Comparison of ENCODE assay signal across 24 cellular contexts in genomic region chr16:75029854-75030253, GRCh38. TPM values are rescaled to one million over a fixed set of nuclear protein-coding genes. Genes with fewer than 3 reads are reported as not detected.
DNase-seq lines count a peak whose midpoint lies in the region; ATAC-seq and TF ChIP-seq lines count a peak whose summit lies in the region.
"Had no signal": no experiment of that assay in that cellular context is flagged by ENCODE, and none has a peak within 500 bp of the region (broad histone marks: within the 10 kb centered on the region; RNA-seq: fewer than 3 reads in every experiment).

No MANE protein-coding gene starts in this region.

- ATAC-seq in foreskin keratinocyte = no peak
- no peak for ATAC-seq in HG03439 (IDR thresholded peaks at IDR 0.05; ENCODE audit: unreplicated experiment)

- no peaks in the 10 kb centered on the region for H3K27me3 ChIP-seq in foreskin keratinocyte
- H3K27me3 ChIP-seq: BE2C, sigmoid colon, upper lobe of left lung had no signal

- H3K4me1 ChIP-seq in foreskin keratinocyte = no peaks in the 10 kb centered on the region
- H3K4me1 ChIP-seq: BE2C, HAP-1 had no signal

- TF ChIP-seq CTCF in AG09309 (IDR thresholded peaks at IDR 0.05; ENCODE audit: control insufficient read depth, insufficient read depth, low read depth, low read length, missing control alignments) (no peak), foreskin keratinocyte (conservative IDR thresholded peaks at IDR 0.05) (no peak)

- intact Hi-C loops in posterior vena cava (cut with DNase I) = no loop called here

- DNase-seq in AG09309 (ENCODE audit: low read depth) (peak; percentile 11), HS-5 (ENCODE audit: low read depth) (peak; percentile 78), amniotic epithelial cell (ENCODE audit: low read depth) (peak; percentile 49), foreskin keratinocyte (peak; percentile 23 to 48), posterior vena cava (ENCODE audit: low spot score) (no peak), DMS53 treated with DMSO at 0.1 percent for 48 hours (lab: John Stamatoyannopoulos, UW; ENCODE audit: unreplicated experiment) (no peak)
- DNase-seq in stimulated activated CD4-positive, alpha-beta T cell treated with anti-CD3 and anti-CD28 coated beads, Interleukin-4, amount 100 ng/mL, for 1 hour = no peak
- DNase-seq: activated CD4-positive, CD25-positive, alpha-beta regulatory T cell treated with anti-CD3 and anti-CD28 coated beads, Interleukin-2, amount 50 U/mL, for 72 hours; activated CD8-positive, alpha-beta memory T cell treated with anti-CD3 and anti-CD28 coated beads, Interleukin-2, amount 50 U/mL, for 48 hours; activated naive CD4-positive, alpha-beta T cell treated with anti-CD3 and anti-CD28 coated beads, Interleukin-2, amount 10 ng/mL, durations not matched to agents 7 days and 5 days; BE2C; caudate nucleus; DMS53; effector memory CD4-positive, alpha-beta T cell; midbrain; NCI-H1694 treated with DMSO at 0.1 percent for 48 hours; NCI-H524 treated with DMSO at 0.1 percent for 48 hours; RPMI8226; sigmoid colon; stimulated activated CD4-positive, alpha-beta T cell treated with anti-CD3 and anti-CD28 coated beads, Interleukin-4, amount 100 ng/mL, for 4 hours; upper lobe of left lung had no signal

- no peak overlapping the region for H3K27ac ChIP-seq in foreskin keratinocyte
- H3K27ac ChIP-seq: HL-60, sigmoid colon, upper lobe of left lung had no signal

- H3K4me3 ChIP-seq in AG09309 (ENCODE audit: control insufficient read depth, low read depth, low read length) = no peak overlapping the region
- H3K4me3 ChIP-seq: HAP-1, sigmoid colon, upper lobe of left lung had no signal

RNA-seq across cellular contexts. Expression of gene ZNRF1, which starts 31.0 kb away (rescaled TPM):
- 17.4 and 18.5 TPM in 2 replicates for total RNA-seq in foreskin keratinocyte
- 22.2 and 22.8 TPM in 2 replicates for polyA plus RNA-seq in foreskin keratinocyte
- total RNA-seq in posterior vena cava = 10 to 100 TPM; 15.4 to 23.5 TPM

RNA-seq across cellular contexts. Expression of gene WDR59, which starts 44.9 kb away (rescaled TPM):
- 22.7 and 23.8 TPM in 2 replicates for total RNA-seq in foreskin keratinocyte
- polyA plus RNA-seq in foreskin keratinocyte = 17.6 and 19.7 TPM in 2 replicates
- 10 to 100 TPM; 32.4 to 32.8 TPM for total RNA-seq in posterior vena cava

Comparison
In these comparisons a context has a peak if more than half of its experiments do, and no peak if none do; other contexts are left out.
1. DNase-seq: peak in AG09309 (single experiment), HS-5 (single experiment), amniotic epithelial cell (single experiment) and foreskin keratinocyte (2 of 2); none in stimulated activated CD4-positive, alpha-beta T cell treated with anti-CD3 and anti-CD28 coated beads, Interleukin-4, amount 100 ng/mL, for 1 hour (single experiment), posterior vena cava (single experiment) and DMS53 treated with DMSO at 0.1 percent for 48 hours (single experiment).